9 cellular contexts compared by ENCODE assay signal in the genomic region with DNA sequence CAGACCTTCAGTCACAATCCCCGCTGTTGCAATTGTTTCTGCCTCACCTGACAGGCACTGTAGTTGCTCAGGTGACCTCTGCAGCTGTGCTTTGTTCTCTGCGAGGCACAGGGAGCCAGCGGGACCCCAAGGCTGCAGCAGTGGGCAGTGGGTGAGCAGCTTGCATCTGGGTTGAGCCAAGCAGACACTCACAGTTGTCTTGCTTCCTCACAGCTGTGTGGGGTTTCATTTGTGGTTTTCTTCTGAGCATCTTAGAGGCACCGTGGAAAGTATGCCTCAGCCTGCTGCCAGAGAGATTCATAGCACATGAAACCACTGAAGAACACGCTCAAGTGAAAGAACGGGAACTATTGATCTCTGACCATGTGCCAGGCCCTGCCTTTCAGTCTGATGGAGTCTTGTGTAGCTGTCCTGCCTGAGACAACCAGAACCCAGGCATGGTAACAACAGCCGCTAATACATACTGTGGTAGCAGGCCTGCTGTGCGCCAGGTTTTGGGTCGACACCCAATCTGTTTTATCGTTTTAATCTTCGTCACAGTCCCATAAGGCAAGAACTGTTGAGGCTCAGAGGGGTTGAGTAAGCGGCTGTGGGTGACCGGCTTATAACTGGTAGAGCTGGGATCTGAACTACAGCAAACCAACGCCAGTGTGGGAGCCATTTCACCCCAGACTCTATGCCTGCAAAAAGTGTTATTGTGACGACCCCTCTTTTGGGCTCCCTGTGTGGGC. TPM values are rescaled to one million over a fixed set of nuclear protein-coding genes. Genes with fewer than 3 reads are reported as not detected.
DNase-seq lines count a peak whose midpoint lies in the region; ATAC-seq, FAIRE-seq and TF ChIP-seq lines count a peak whose summit lies in the region.
"Had no signal": no experiment of that assay in that cellular context is flagged by ENCODE, and none has a peak within 500 bp of the region (broad histone marks: within the 10 kb centered on the region; RNA-seq: fewer than 3 reads in every experiment).

No MANE protein-coding gene starts in this region.

- H3K9me1 ChIP-seq in endothelial cell of umbilical vein (replicated peaks; ENCODE audit: control insufficient read depth, extremely low read depth, insufficient read depth, low read length) = no peaks in the 10 kb centered on the region

- no peak overlapping the region for H3K27ac ChIP-seq in endothelial cell of umbilical vein (ENCODE audit: insufficient read depth, low read depth, low read length)
- H3K27ac ChIP-seq: 22Rv1 had no signal

- H3K9me3 Mint-ChIP-seq in activated CD4-positive, alpha-beta memory T cell treated with anti-CD3 and anti-CD28 coated beads, Interleukin-2, amount 10 ng/mL, durations not matched to agents 7 days and 5 days = peaks cover 3% of the 10 kb centered on the region
- H3K9me3 Mint-ChIP-seq in type B pancreatic cell = no peaks in the 10 kb centered on the region

- peak overlapping the region; percentile 97 for H3K27ac Mint-ChIP-seq in activated CD4-positive, alpha-beta memory T cell treated with anti-CD3 and anti-CD28 coated beads, Interleukin-2, amount 10 ng/mL, durations not matched to agents 7 days and 5 days
- H3K27ac Mint-ChIP-seq in type B pancreatic cell = no peak overlapping the region

- H3K27me3 ChIP-seq in endothelial cell of umbilical vein (ENCODE audit: control insufficient read depth in 2 of 2, insufficient read depth in 2 of 2, low read length in 2 of 2) = no peaks in the 10 kb centered on the region

- H2AFZ ChIP-seq in endothelial cell of umbilical vein (ENCODE audit: low read depth, low read length) = peak overlapping the region; percentile 66

- H3K36me3 ChIP-seq in endothelial cell of umbilical vein (ENCODE audit: control insufficient read depth in 2 of 2, extremely low read depth in 1 of 2, insufficient read depth in 2 of 2, low read length in 2 of 2) = no peaks in the 10 kb centered on the region

- peak overlapping the region; percentile 84 for H3K4me3 Mint-ChIP-seq in activated CD4-positive, alpha-beta memory T cell treated with anti-CD3 and anti-CD28 coated beads, Interleukin-2, amount 10 ng/mL, durations not matched to agents 7 days and 5 days
- peak overlapping the region; percentile 83 for H3K4me3 Mint-ChIP-seq in type B pancreatic cell

- no peak for FAIRE-seq in endothelial cell of umbilical vein (lab: Jason Lieb, UNC)

- TF ChIP-seq POLR2A in endothelial cell of umbilical vein (IDR thresholded peaks at IDR 0.05; ENCODE audit: low read depth, low read length) = no peak

- POLR2A ChIA-PET in activated CD4-positive, alpha-beta memory T cell treated with anti-CD3 and anti-CD28 coated beads, Interleukin-2, amount 10 ng/mL, durations not matched to agents 7 days and 5 days (lab: Charles Lee) = interaction anchor here (0.5 to 5.1 kb wide), 19 partner anchors 8 to 927 kb away, joined by 3 to 65 read pairs (median 5); a partner anchor contains a TSS
- POLR2A ChIA-PET in endothelial cell of umbilical vein (lab: Charles Lee) = interaction anchor here (1.1 to 1.2 kb wide), 3 partner anchors 44 to 80 kb away, joined by 3 to 5 read pairs (median 4); a partner anchor contains a TSS

- intact Hi-C loops in endothelial cell of umbilical vein (cut with micrococcal nuclease) = loop anchor here (1.0 to 2.0 kb wide), 3 partner anchors 44 to 79 kb away; no protein-coding TSS in a partner anchor

- peak overlapping the region; percentile 45 for H3K4me2 ChIP-seq in endothelial cell of umbilical vein (ENCODE audit: insufficient read depth, low read length)

- H3K79me2 ChIP-seq in endothelial cell of umbilical vein (ENCODE audit: control insufficient read depth, insufficient read depth, low read length) = no peaks in the 10 kb centered on the region

- CTCF ChIA-PET in activated CD4-positive, alpha-beta memory T cell treated with anti-CD3 and anti-CD28 coated beads, Interleukin-2, amount 10 ng/mL, durations not matched to agents 7 days and 5 days (lab: Charles Lee) = interaction anchor here (1.0 to 2.8 kb wide), 7 partner anchors 29 to 116 kb away, joined by 4 to 31 read pairs (median 6); a partner anchor contains a TSS
- CTCF ChIA-PET in endothelial cell of umbilical vein (lab: Charles Lee) = interaction anchor here (0.6 to 2.4 kb wide), 7 partner anchors 9 to 112 kb away, joined by 3 to 17 read pairs (median 5); no protein-coding TSS in a partner anchor

- no peaks in the 10 kb centered on the region for H3K9me3 ChIP-seq in endothelial cell of umbilical vein (replicated peaks; ENCODE audit: control insufficient read depth, insufficient read depth, low read length)

- TF ChIP-seq CTCF in endothelial cell of umbilical vein (IDR thresholded peaks at IDR 0.05; ENCODE audit: extremely low read depth in 1 of 2, insufficient read depth in 1 of 2, low read depth in 1 of 2, low read length in 2 of 2) (no peak), type B pancreatic cell (conservative IDR thresholded peaks at IDR 0.05) (no peak)

- H3K27me3 Mint-ChIP-seq in activated CD4-positive, alpha-beta memory T cell treated with anti-CD3 and anti-CD28 coated beads, Interleukin-2, amount 10 ng/mL, durations not matched to agents 7 days and 5 days = peaks cover 3% of the 10 kb centered on the region
- H3K27me3 Mint-ChIP-seq in type B pancreatic cell = peaks cover 3% of the 10 kb centered on the region

- DNase-seq in NCI-H2171 treated with DMSO at 0.1 percent for 48 hours (lab: John Stamatoyannopoulos, UW) = peak; percentile 5
- DNase-seq in NCI-H2171 (lab: John Stamatoyannopoulos, UW) = no peak
- peak; percentile 80 for DNase-seq in activated CD4-positive, alpha-beta memory T cell treated with anti-CD3 and anti-CD28 coated beads, Interleukin-2, amount 10 ng/mL, durations not matched to agents 7 days and 5 days
- DNase-seq in endothelial cell of umbilical vein (ENCODE audit: low read depth, low spot score) = peak; percentile 6
- peak; percentile 51 for DNase-seq in pons (ENCODE audit: low spot score)
- no peak for DNase-seq in type B pancreatic cell (ENCODE audit: extremely low spot score, unreplicated experiment)
- no peak for DNase-seq in NCI-H2107 treated with DMSO at 0.1 percent for 48 hours (lab: John Stamatoyannopoulos, UW; ENCODE audit: unreplicated experiment)

- ATAC-seq in HG03565 (IDR thresholded peaks at IDR 0.05; ENCODE audit: unreplicated experiment) = peak; percentile 96

- peaks cover 16% of the 10 kb centered on the region for H3K4me1 ChIP-seq in endothelial cell of umbilical vein (ENCODE audit: control insufficient read depth, extremely low read depth, insufficient read depth, low read length)

- BruUV-seq in endothelial cell of umbilical vein (replicated peaks; lab: Mats Ljungman, UMichigan) = no TSS peak

- H4K20me1 ChIP-seq in endothelial cell of umbilical vein (replicated peaks; ENCODE audit: control insufficient read depth, extremely low read depth, insufficient read depth, low read length) = no peaks in the 10 kb centered on the region

- dilution Hi-C loops in endothelial cell of umbilical vein (cut with MboI; ENCODE audit: extremely low pct_ligation_motif_present, low sequenced_read_pairs) = no loop called here

- H3K36me3 Mint-ChIP-seq in activated CD4-positive, alpha-beta memory T cell treated with anti-CD3 and anti-CD28 coated beads, Interleukin-2, amount 10 ng/mL, durations not matched to agents 7 days and 5 days (ENCODE audit: low read depth) = no peaks in the 10 kb centered on the region
- H3K36me3 Mint-ChIP-seq in type B pancreatic cell = no peaks in the 10 kb centered on the region

- peak overlapping the region in 1 of 3 experiments; percentile 3 for H3K4me3 ChIP-seq in endothelial cell of umbilical vein (replicated peaks in 1 of 3; ENCODE audit: insufficient read depth in 1 of 3, low read depth in 1 of 3, low read length in 3 of 3)

- no peak overlapping the region for H3K9ac ChIP-seq in endothelial cell of umbilical vein (replicated peaks; ENCODE audit: extremely low read depth, insufficient read depth, low read length)

- H3K4me1 Mint-ChIP-seq in activated CD4-positive, alpha-beta memory T cell treated with anti-CD3 and anti-CD28 coated beads, Interleukin-2, amount 10 ng/mL, durations not matched to agents 7 days and 5 days = peaks cover 46% of the 10 kb centered on the region
- peaks cover 16% of the 10 kb centered on the region for H3K4me1 Mint-ChIP-seq in type B pancreatic cell (ENCODE audit: unreplicated experiment)

TF ChIP-seq in endothelial cell of umbilical vein, 7 proteins besides CTCF, POLR2A, EP300 and RAD21 (continues in another document):
- TF ChIP-seq POLR2AphosphoS5 (IDR thresholded peaks at IDR 0.05; ENCODE audit: insufficient read depth, low read depth, low read length) (no peak), MYC (IDR thresholded peaks at IDR 0.05; ENCODE audit: low read depth, low read length) (no peak), JUN (IDR thresholded peaks at IDR 0.05; ENCODE audit: borderline replicate concordance, insufficient read depth, insufficient read length, low read depth) (no peak), GATA2 (IDR thresholded peaks at IDR 0.05; ENCODE audit: insufficient read depth, insufficient read length, low read depth, low read length) (no peak)

RNA-seq across cellular contexts. Expression of a gene that starts 33.4 kb away (rescaled TPM):
- total RNA-seq in activated CD4-positive, alpha-beta memory T cell treated with anti-CD3 and anti-CD28 coated beads, Interleukin-2, amount 10 ng/mL, durations not matched to agents 7 days and 5 days = not detected
- total RNA-seq in endothelial cell of umbilical vein = not detected in 2 replicates
- not detected in 2 replicates for polyA plus RNA-seq in endothelial cell of umbilical vein
- polyA plus RNA-seq in endothelial cell of umbilical vein (2011; cell fraction: cytosol; rRNA removed) = not detected in 2 replicates
- not detected in 2 replicates for polyA plus RNA-seq in endothelial cell of umbilical vein (2011; cell fraction: nucleus; rRNA removed)
- polyA plus RNA-seq in endothelial cell of umbilical vein (2012) = not detected in 2 replicates
- not detected in 2 replicates for polyA minus RNA-seq in endothelial cell of umbilical vein
- not detected for polyA minus RNA-seq in endothelial cell of umbilical vein (2011; cell fraction: cytosol; rRNA and poly(A)+ RNA removed)
- not detected in 2 replicates for polyA minus RNA-seq in endothelial cell of umbilical vein (2011; cell fraction: nucleus; rRNA and poly(A)+ RNA removed)
- 0.10 TPM in 1 of 2 replicates, not detected in the other for total RNA-seq in type B pancreatic cell (ENCODE audit: low replicate concordance)

RNA-seq across cellular contexts. Expression of a gene that starts 58.5 kb away (rescaled TPM):
- total RNA-seq in activated CD4-positive, alpha-beta memory T cell treated with anti-CD3 and anti-CD28 coated beads, Interleukin-2, amount 10 ng/mL, durations not matched to agents 7 days and 5 days = 10 to 100 TPM; 68.8 to 72.9 TPM
- 121 and 136 TPM in 2 replicates for total RNA-seq in endothelial cell of umbilical vein
- polyA plus RNA-seq in endothelial cell of umbilical vein = 89.5 and 120 TPM in 2 replicates
- polyA plus RNA-seq in endothelial cell of umbilical vein (2011; cell fraction: cytosol; rRNA removed) = 143 and 148 TPM in 2 replicates
- polyA plus RNA-seq in endothelial cell of umbilical vein (2011; cell fraction: nucleus; rRNA removed) = 34.5 and 41.4 TPM in 2 replicates
- 90.3 and 101 TPM in 2 replicates for polyA plus RNA-seq in endothelial cell of umbilical vein (2012)
- polyA minus RNA-seq in endothelial cell of umbilical vein = 23.6 and 29.2 TPM in 2 replicates
- 18.6 TPM for polyA minus RNA-seq in endothelial cell of umbilical vein (2011; cell fraction: cytosol; rRNA and poly(A)+ RNA removed)
- 13.6 and 13.8 TPM in 2 replicates for polyA minus RNA-seq in endothelial cell of umbilical vein (2011; cell fraction: nucleus; rRNA and poly(A)+ RNA removed)
- 106 and 107 TPM in 2 replicates for total RNA-seq in type B pancreatic cell (ENCODE audit: low replicate concordance)

Comparison
In these comparisons a context has a peak if more than half of its experiments do, and no peak if none do; other contexts are left out.
1. DNase-seq: peak in NCI-H2171 treated with DMSO at 0.1 percent for 48 hours (single experiment), activated CD4-positive, alpha-beta memory T cell treated with anti-CD3 and anti-CD28 coated beads, Interleukin-2, amount 10 ng/mL, durations not matched to agents 7 days and 5 days (single experiment), endothelial cell of umbilical vein (single experiment) and pons (single experiment); none in NCI-H2171 (single experiment), type B pancreatic cell (single experiment) and NCI-H2107 treated with DMSO at 0.1 percent for 48 hours (single experiment).